In genomic region chrX:43881410-43882293, GRCh38 we compare ENCODE assay signal across 10 cellular contexts. TPM values are rescaled to one million over a fixed set of nuclear protein-coding genes. Genes with fewer than 3 reads are reported as not detected.
DNase-seq lines count a peak whose midpoint lies in the region; ATAC-seq and TF ChIP-seq lines count a peak whose summit lies in the region.
"Had no signal": no experiment of that assay in that cellular context is flagged by ENCODE, and none has a peak within 500 bp of the region (broad histone marks: within the 10 kb centered on the region; RNA-seq: fewer than 3 reads in every experiment).

No MANE protein-coding gene starts in this region.

- H3K9me3 ChIP-seq in mucosa of descending colon (no peaks in the 10 kb centered on the region), thyroid gland (no peaks in the 10 kb centered on the region)
- no peaks in the 10 kb centered on the region for H3K9me3 ChIP-seq in effector memory CD4-positive, alpha-beta T cell (ENCODE audit: control insufficient read depth, low read length)

- ATAC-seq in WTC11 (peak; percentile 39), mucosa of descending colon (peak; percentile 56), GM19455 (IDR thresholded peaks at IDR 0.05; ENCODE audit: unreplicated experiment) (no peak), GM21528 (IDR thresholded peaks at IDR 0.05; ENCODE audit: low FRiP score, unreplicated experiment) (no peak)

- DNase-seq in WTC11 (ENCODE audit: low spot score) (no peak), fibroblast of mammary gland (ENCODE audit: low read depth) (peak; percentile 24), mucosa of descending colon (peak in 2 of 3 donors; percentile 8 to 22), thyroid gland (peak; percentile 20 to 29), RWPE1 (ENCODE audit: low spot score) (no peak)
- DNase-seq in effector memory CD4-positive, alpha-beta T cell, result no peak
- DNase-seq: NCI-H1417 had no signal

- 47% methylated on average over 5 to 15 of the region's 34 CpGs for WGBS in thyroid gland, 2 donors

- POLR2A ChIA-PET in WTC11 (lab: Charles Lee) (no interaction called here), RWPE1 (lab: Yijun Ruan, JAX; ENCODE audit: low non-redundant PET) (no interaction called here)

- H3K9me3 Mint-ChIP-seq in WTC11, result no peaks in the 10 kb centered on the region

- H3K27ac Mint-ChIP-seq in WTC11, result no peak overlapping the region

- H3K36me3 Mint-ChIP-seq in WTC11, result no peaks in the 10 kb centered on the region

- CTCF ChIA-PET in WTC11 (lab: Charles Lee), result no interaction called here
- CTCF ChIA-PET in RWPE1 (lab: Yijun Ruan, JAX), result no interaction called here

- no peak for TF ChIP-seq CTCF in WTC11 (IDR thresholded peaks at IDR 0.05)
- no peak for TF ChIP-seq CTCF in fibroblast of mammary gland (conservative IDR thresholded peaks at IDR 0.05; ENCODE audit: control insufficient read depth, insufficient read depth, low read depth, low read length)
- TF ChIP-seq CTCF in mucosa of descending colon (IDR thresholded peaks at IDR 0.05), result no peak
- TF ChIP-seq CTCF in thyroid gland (IDR thresholded peaks at IDR 0.05), result no peak
- no peak for TF ChIP-seq CTCF in RWPE1 (conservative IDR thresholded peaks at IDR 0.05; ENCODE audit: low read depth)

- peak overlapping the region; percentile 20 for H3K4me3 Mint-ChIP-seq in WTC11

- TF ChIP-seq POLR2A in thyroid gland (IDR thresholded peaks at IDR 0.05), result no peak

- no peak overlapping the region for H3K27ac ChIP-seq in thyroid gland
- H3K27ac ChIP-seq in effector memory CD4-positive, alpha-beta T cell (ENCODE audit: insufficient read depth, low read length, poor library complexity, severe bottlenecking), result no peak overlapping the region
- no peak overlapping the region for H3K27ac ChIP-seq in RWPE1

- H3K4me1 Mint-ChIP-seq in WTC11, result peaks cover 3% of the 10 kb centered on the region

- intact Hi-C loops in mucosa of descending colon (cut with DNase I, micrococcal nuclease), result no loop called here
- intact Hi-C loops in thyroid gland (cut with DNase I), result no loop called here

- H3K4me3 ChIP-seq in fibroblast of mammary gland (ENCODE audit: control insufficient read depth, low read depth, low read length) (peak overlapping the region; percentile 20), mucosa of descending colon (no peak overlapping the region), thyroid gland (replicated peaks in 1 of 3) (peak overlapping the region in 1 of 3 donors; percentile 10)
- H3K4me3 ChIP-seq in effector memory CD4-positive, alpha-beta T cell (ENCODE audit: insufficient read depth, low read depth, low read length, poor library complexity, severe bottlenecking), result no peak overlapping the region

- H3K4me1 ChIP-seq in mucosa of descending colon (ENCODE audit: low read depth), result no peaks in the 10 kb centered on the region
- H3K4me1 ChIP-seq in thyroid gland, result no peaks in the 10 kb centered on the region
- H3K4me1 ChIP-seq in effector memory CD4-positive, alpha-beta T cell (ENCODE audit: control insufficient read depth, insufficient read depth, low read length, poor library complexity, severe bottlenecking), result no peaks in the 10 kb centered on the region

- no peaks in the 10 kb centered on the region for H3K36me3 ChIP-seq in mucosa of descending colon (ENCODE audit: low read depth)
- no peaks in the 10 kb centered on the region for H3K36me3 ChIP-seq in thyroid gland
- H3K36me3 ChIP-seq in effector memory CD4-positive, alpha-beta T cell (ENCODE audit: control insufficient read depth, insufficient read depth, low read length), result no peaks in the 10 kb centered on the region

- H3K27me3 Mint-ChIP-seq in WTC11 (ENCODE audit: low read depth), result peaks cover 28% of the 10 kb centered on the region

- no peaks in the 10 kb centered on the region for H3K27me3 ChIP-seq in thyroid gland
- no peaks in the 10 kb centered on the region for H3K27me3 ChIP-seq in effector memory CD4-positive, alpha-beta T cell (replicated peaks; ENCODE audit: control insufficient read depth, insufficient read depth, low read length, poor library complexity, severe bottlenecking)

TF ChIP-seq in WTC11, 78 proteins besides CTCF, POLR2A, EP300 and RAD21:
- TF ChIP-seq ZNF138 (CRISPR knock-in tag; conservative IDR thresholded peaks at IDR 0.05), result no peak
- no peak for TF ChIP-seq HMGXB4 (CRISPR knock-in tag; IDR thresholded peaks at IDR 0.05)
- TF ChIP-seq ZNF416 (CRISPR knock-in tag; IDR thresholded peaks at IDR 0.05), result no peak
TF ChIP-seq in WTC11: peak in this region for 0.

RNA-seq across cellular contexts. Expression of gene MAOB, which starts 0.6 kb away (rescaled TPM):
- total RNA-seq in WTC11 (2021), result 0.74 to 1.5 TPM (median 1.3 TPM) in 3 replicates
- total RNA-seq in mucosa of descending colon, result 10 to 100 TPM in 1 of 3 donors, 1 to 10 TPM in 2; 4.3 to 32.6 (median 6.6) TPM
- total RNA-seq in thyroid gland, result 1 to 10 TPM; 1.2 to 9.5 (median 3.4) TPM
- total RNA-seq: OCI-LY7 had no signal

Comparison
In these comparisons a context has a peak if more than half of its experiments do, and no peak if none do; other contexts are left out.
1. ATAC-seq: peak in WTC11 (single experiment) and mucosa of descending colon (single experiment); none in GM19455 (single experiment) and GM21528 (single experiment).
2. DNase-seq: peak in fibroblast of mammary gland (single experiment), mucosa of descending colon (2 of 3) and thyroid gland (2 of 2); none in WTC11 (single experiment), effector memory CD4-positive, alpha-beta T cell (0 of 3) and RWPE1 (single experiment).